Comparison of ENCODE assay signal across 19 cellular contexts in the genomic region with DNA sequence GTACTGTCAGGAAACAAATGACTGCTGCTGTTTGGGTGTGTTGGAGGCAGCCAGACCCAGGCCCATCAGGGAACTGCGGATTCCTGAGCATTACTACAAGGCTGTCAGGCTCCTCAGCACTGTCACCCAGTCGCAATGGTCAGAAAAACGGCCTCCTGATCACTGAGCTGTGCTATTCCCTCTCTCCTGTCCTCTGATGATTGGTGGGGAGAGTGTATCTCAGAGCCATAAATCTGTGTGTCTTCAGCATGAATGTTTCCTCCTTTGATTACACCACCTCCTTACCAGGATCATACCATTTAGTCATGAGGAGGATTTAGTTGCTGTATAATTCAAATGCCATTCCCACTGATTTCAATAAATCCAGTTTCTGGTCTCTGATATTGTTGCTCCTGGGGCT.
DNase-seq lines count a peak whose midpoint lies in the region; ATAC-seq and TF ChIP-seq lines count a peak whose summit lies in the region.
"Had no signal": no experiment of that assay in that cellular context is flagged by ENCODE, and none has a peak within 500 bp of the region (broad histone marks: within the 10 kb centered on the region; RNA-seq: fewer than 3 reads in every experiment).

No MANE protein-coding gene starts in this region.

- H3F3A ChIP-seq in GM23338 (replicated peaks; ENCODE audit: low read depth): no peaks in the 10 kb centered on the region

- H2BK5ac ChIP-seq in mesendoderm (ENCODE audit: low read length): no peak overlapping the region

- no CpG with 5 or more reads among the region's 3 CpGs for WGBS in mesendoderm (ENCODE audit: extremely low coverage, insufficient coverage, low lambda C conversion rate)

- no peak overlapping the region for H2BK120ac ChIP-seq in mesendoderm (ENCODE audit: low read depth, low read length)

- no peak overlapping the region for H2AFZ ChIP-seq in GM23338

- no peaks in the 10 kb centered on the region for H3K27me3 ChIP-seq in GM23338 (ENCODE audit: insufficient read depth)
- no peaks in the 10 kb centered on the region for H3K27me3 ChIP-seq in mesendoderm (ENCODE audit: insufficient read depth, low read length, poor library complexity)

- no peak overlapping the region for H3K4me3 ChIP-seq in GM23338
- no peak overlapping the region for H3K4me3 ChIP-seq in mesendoderm (ENCODE audit: low read length)
- H3K4me3 ChIP-seq in mucosa of descending colon: no peak overlapping the region
- H3K4me3 ChIP-seq: SK-N-MC had no signal

- H3K36me3 ChIP-seq in GM23338 (ENCODE audit: insufficient read depth) (no peaks in the 10 kb centered on the region), mesendoderm (ENCODE audit: control insufficient read depth, insufficient read depth, low read length) (no peaks in the 10 kb centered on the region), mucosa of descending colon (ENCODE audit: low read depth) (no peaks in the 10 kb centered on the region)

- H3K4ac ChIP-seq in mesendoderm (ENCODE audit: low read depth, low read length): no peak overlapping the region

- H4K8ac ChIP-seq in mesendoderm (ENCODE audit: low read depth, low read length): no peak overlapping the region

- H3K79me1 ChIP-seq in mesendoderm (ENCODE audit: low read length): no peaks in the 10 kb centered on the region

- H3K4me2 ChIP-seq in GM23338: no peak overlapping the region
- H3K4me2 ChIP-seq in mesendoderm (ENCODE audit: low read length): no peak overlapping the region

- H3K27ac ChIP-seq in GM23338 (ENCODE audit: low read depth) (no peak overlapping the region), VCaP (peak overlapping the region; percentile 11; the same call in 1 of the 2 replicates), mesendoderm (ENCODE audit: low read depth, low read length) (no peak overlapping the region)
- H3K27ac ChIP-seq: C4-2B, SK-N-MC had no signal

- DNase-seq in GM23338 (ENCODE audit: low spot score): peak; percentile 9
- DNase-seq in mesendoderm: no peak
- no peak for DNase-seq in mucosa of descending colon
- DNase-seq in NK-92 (lab: John Stamatoyannopoulos, UW; ENCODE audit: unreplicated experiment): no peak
- DNase-seq: ACHN, AML-193, H7, MV-4-11, NCI-H1694 treated with DMSO at 0.1 percent for 48 hours, NCI-H2107, NCI-H510A treated with DMSO at 0.1 percent for 48 hours, NCI-H774, OCI-M1, SHP77 had no signal

- no peak overlapping the region for H3K27ac Mint-ChIP-seq in GM23338
- no peak overlapping the region for H3K27ac Mint-ChIP-seq in stimulated activated memory B cell treated with anti-CD40 and anti-IgM and Interleukin-4, amounts not matched to agents 10 μg/mL and 1 μg/mL and 100 μg/mL, for 72 hours

- H3K4me3 Mint-ChIP-seq in GM23338: no peak overlapping the region
- no peak overlapping the region for H3K4me3 Mint-ChIP-seq in stimulated activated memory B cell treated with anti-CD40 and anti-IgM and Interleukin-4, amounts not matched to agents 10 μg/mL and 1 μg/mL and 100 μg/mL, for 72 hours

- peak overlapping the region; percentile 56 for H3K56ac ChIP-seq in mesendoderm (ENCODE audit: low read length)

- H3K4me1 ChIP-seq in GM23338 (ENCODE audit: insufficient read depth) (no peaks in the 10 kb centered on the region), mesendoderm (ENCODE audit: control insufficient read depth, low read depth, low read length) (no peaks in the 10 kb centered on the region), mucosa of descending colon (ENCODE audit: low read depth) (no peaks in the 10 kb centered on the region)

- H3K79me2 ChIP-seq in GM23338 (replicated peaks; ENCODE audit: insufficient read depth) (no peaks in the 10 kb centered on the region), mesendoderm (ENCODE audit: control insufficient read depth, insufficient read depth, low read length) (no peaks in the 10 kb centered on the region)

- intact Hi-C loops in mucosa of descending colon (cut with DNase I, micrococcal nuclease): no loop called here

- ATAC-seq in GM23338: no peak
- ATAC-seq in stimulated activated memory B cell treated with anti-CD40 and anti-IgM and Interleukin-4, amounts not matched to agents 10 μg/mL and 1 μg/mL and 100 μg/mL, for 72 hours: peak; percentile 27
- no peak for ATAC-seq in mucosa of descending colon
- no peak for ATAC-seq in HG02678 (IDR thresholded peaks at IDR 0.05; ENCODE audit: unreplicated experiment)

- no peak overlapping the region for H3K18ac ChIP-seq in mesendoderm (ENCODE audit: low read length)

- peaks cover 18% of the 10 kb centered on the region for H3K9me3 Mint-ChIP-seq in GM23338
- H3K9me3 Mint-ChIP-seq in stimulated activated memory B cell treated with anti-CD40 and anti-IgM and Interleukin-4, amounts not matched to agents 10 μg/mL and 1 μg/mL and 100 μg/mL, for 72 hours: no peaks in the 10 kb centered on the region

- H3K9me2 ChIP-seq in GM23338 (ENCODE audit: insufficient read depth): 0 out of 2 replicates have a peak, but pooled peaks cover 11% of the 10 kb centered on the region

- no peak overlapping the region for H3K23ac ChIP-seq in mesendoderm (ENCODE audit: low read length)

- H3K9ac ChIP-seq in mesendoderm (ENCODE audit: low read length): no peak overlapping the region

- no peak overlapping the region for H4K5ac ChIP-seq in mesendoderm (ENCODE audit: low read length)

- H2BK15ac ChIP-seq in mesendoderm (replicated peaks; ENCODE audit: low read depth): no peak overlapping the region

- H2AK5ac ChIP-seq in mesendoderm (ENCODE audit: low read length): no peak overlapping the region

- H3K4me1 Mint-ChIP-seq in GM23338: no peaks in the 10 kb centered on the region
- H3K4me1 Mint-ChIP-seq in stimulated activated memory B cell treated with anti-CD40 and anti-IgM and Interleukin-4, amounts not matched to agents 10 μg/mL and 1 μg/mL and 100 μg/mL, for 72 hours: no peaks in the 10 kb centered on the region

- H4K20me1 ChIP-seq in GM23338 (replicated peaks; ENCODE audit: insufficient read depth): no peaks in the 10 kb centered on the region

- TF ChIP-seq CTCF in GM23338 (conservative IDR thresholded peaks at IDR 0.05; ENCODE audit: low read depth in 2 of 2) (no peak), VCaP (conservative IDR thresholded peaks at IDR 0.05) (no peak), mucosa of descending colon (IDR thresholded peaks at IDR 0.05) (no peak)

- peaks cover 14% of the 10 kb centered on the region for H3K9me3 ChIP-seq in mucosa of descending colon

- peaks cover 3% of the 10 kb centered on the region for H3K27me3 Mint-ChIP-seq in GM23338 (ENCODE audit: insufficient read depth, low read depth, poor library complexity)
- no peaks in the 10 kb centered on the region for H3K27me3 Mint-ChIP-seq in stimulated activated memory B cell treated with anti-CD40 and anti-IgM and Interleukin-4, amounts not matched to agents 10 μg/mL and 1 μg/mL and 100 μg/mL, for 72 hours

- H3K36me3 Mint-ChIP-seq in GM23338 (ENCODE audit: low read depth): peaks cover 8% of the 10 kb centered on the region; the same call in 1 of the 3 replicates
- no peaks in the 10 kb centered on the region for H3K36me3 Mint-ChIP-seq in stimulated activated memory B cell treated with anti-CD40 and anti-IgM and Interleukin-4, amounts not matched to agents 10 μg/mL and 1 μg/mL and 100 μg/mL, for 72 hours

TF ChIP-seq in GM23338, 12 proteins besides CTCF, POLR2A, EP300 and RAD21 (continues in another document):
- TF ChIP-seq ZNF331 (CRISPR knock-in tag; IDR thresholded peaks at IDR 0.05; ENCODE audit: low read depth): no peak
- TF ChIP-seq, protein P1, sequence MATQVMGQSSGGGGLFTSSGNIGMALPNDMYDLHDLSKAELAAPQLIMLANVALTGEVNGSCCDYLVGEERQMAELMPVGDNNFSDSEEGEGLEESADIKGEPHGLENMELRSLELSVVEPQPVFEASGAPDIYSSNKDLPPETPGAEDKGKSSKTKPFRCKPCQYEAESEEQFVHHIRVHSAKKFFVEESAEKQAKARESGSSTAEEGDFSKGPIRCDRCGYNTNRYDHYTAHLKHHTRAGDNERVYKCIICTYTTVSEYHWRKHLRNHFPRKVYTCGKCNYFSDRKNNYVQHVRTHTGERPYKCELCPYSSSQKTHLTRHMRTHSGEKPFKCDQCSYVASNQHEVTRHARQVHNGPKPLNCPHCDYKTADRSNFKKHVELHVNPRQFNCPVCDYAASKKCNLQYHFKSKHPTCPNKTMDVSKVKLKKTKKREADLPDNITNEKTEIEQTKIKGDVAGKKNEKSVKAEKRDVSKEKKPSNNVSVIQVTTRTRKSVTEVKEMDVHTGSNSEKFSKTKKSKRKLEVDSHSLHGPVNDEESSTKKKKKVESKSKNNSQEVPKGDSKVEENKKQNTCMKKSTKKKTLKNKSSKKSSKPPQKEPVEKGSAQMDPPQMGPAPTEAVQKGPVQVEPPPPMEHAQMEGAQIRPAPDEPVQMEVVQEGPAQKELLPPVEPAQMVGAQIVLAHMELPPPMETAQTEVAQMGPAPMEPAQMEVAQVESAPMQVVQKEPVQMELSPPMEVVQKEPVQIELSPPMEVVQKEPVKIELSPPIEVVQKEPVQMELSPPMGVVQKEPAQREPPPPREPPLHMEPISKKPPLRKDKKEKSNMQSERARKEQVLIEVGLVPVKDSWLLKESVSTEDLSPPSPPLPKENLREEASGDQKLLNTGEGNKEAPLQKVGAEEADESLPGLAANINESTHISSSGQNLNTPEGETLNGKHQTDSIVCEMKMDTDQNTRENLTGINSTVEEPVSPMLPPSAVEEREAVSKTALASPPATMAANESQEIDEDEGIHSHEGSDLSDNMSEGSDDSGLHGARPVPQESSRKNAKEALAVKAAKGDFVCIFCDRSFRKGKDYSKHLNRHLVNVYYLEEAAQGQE (IDR thresholded peaks at IDR 0.05; ENCODE audit: unreplicated experiment): no peak
